ENCODE assay signal across 7 cellular contexts in the genomic region with DNA sequence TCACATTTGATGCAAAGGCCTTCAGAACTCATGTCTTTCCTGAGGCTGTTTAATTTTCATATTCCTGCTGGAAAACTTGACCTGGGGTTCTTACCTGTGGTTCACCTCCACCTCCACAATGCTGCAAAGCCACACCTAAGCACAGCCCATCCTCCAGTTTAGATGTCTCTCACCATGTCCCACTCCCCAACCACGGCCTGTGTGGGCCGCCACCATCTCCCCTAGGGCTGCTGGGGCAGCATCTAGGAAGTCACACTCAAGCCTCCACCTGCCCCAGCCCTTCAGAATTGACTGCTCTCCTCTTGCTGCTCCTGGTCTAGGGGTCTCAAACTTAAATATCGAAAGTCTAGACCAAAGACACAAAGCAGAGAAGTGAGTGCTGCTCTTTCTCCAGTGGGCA.
"Had no signal": no experiment of that assay in that cellular context is flagged by ENCODE, and none has a peak within 500 bp of the region (broad histone marks: within the 10 kb centered on the region; RNA-seq: fewer than 3 reads in every experiment).

No MANE protein-coding gene starts in this region.

- ATAC-seq: GM12878 had no signal

- FAIRE-seq: G401.6, GM12878, GM12891, GM12892, GM18507 had no signal

- DNase-seq: GDM1, GF-D8 had no signal

- H3K4me3 ChIP-seq: GM12878 had no signal
